ENCODE assay signal across 12 cellular contexts in genomic region chr2:168189835-168190426, GRCh38. TPM values are rescaled to one million over a fixed set of nuclear protein-coding genes. Genes with fewer than 3 reads are reported as not detected.
DNase-seq lines count a peak whose midpoint lies in the region; ATAC-seq and TF ChIP-seq lines count a peak whose summit lies in the region.
"Had no signal": no experiment of that assay in that cellular context is flagged by ENCODE, and none has a peak within 500 bp of the region (broad histone marks: within the 10 kb centered on the region; RNA-seq: fewer than 3 reads in every experiment).

No MANE protein-coding gene starts in this region.

- TF ChIP-seq CTCF in choroid plexus epithelial cell (conservative IDR thresholded peaks at IDR 0.05; ENCODE audit: low read depth, low read length) (no peak), left lung (IDR thresholded peaks at IDR 0.05) (no peak), lower leg skin (IDR thresholded peaks at IDR 0.05) (no peak), gastroesophageal sphincter (IDR thresholded peaks at IDR 0.05) (no peak)

- TF ChIP-seq EP300 in gastroesophageal sphincter (IDR thresholded peaks at IDR 0.05), result no peak

- peak overlapping the region; percentile 87 for H3K4me2 ChIP-seq in BLaER1

- H3K4me1 ChIP-seq in BLaER1, result peaks cover 99% of the 10 kb centered on the region
- peaks cover 24 to 35% of the 10 kb centered on the region in 2 donors for H3K4me1 ChIP-seq in left lung
- H3K4me1 ChIP-seq in gastroesophageal sphincter, result peaks cover 5 to 66% (median 13%) of the 10 kb centered on the region in 3 donors

- H3K4me3 ChIP-seq in BLaER1 (no peak overlapping the region), choroid plexus epithelial cell (ENCODE audit: low read depth, low read length) (no peak overlapping the region), left lung (no peak overlapping the region), lower leg skin (ENCODE audit: low read depth, poor library complexity, severe bottlenecking) (no peak overlapping the region), gastroesophageal sphincter (no peak overlapping the region)

- H3K9ac ChIP-seq in BLaER1, result no peak overlapping the region

- WGBS in lower leg skin, 2 donors, result 81 to 90% methylated on average over 7 of the region's 7 CpGs
- 79 to 92% methylated on average over 2 to 5 of the region's 7 CpGs for WGBS in gastroesophageal sphincter (ENCODE audit: low coverage in 1 of 2), 2 donors

- DNase-seq in LHCN-M2 (ENCODE audit: low read depth), result peak; percentile 64
- DNase-seq in choroid plexus epithelial cell (ENCODE audit: low read depth), result peak; percentile 58
- DNase-seq in left lung, result no peak
- no peak for DNase-seq in lower leg skin (ENCODE audit: low spot score in 2 of 2)
- DNase-seq: activated naive CD8-positive, alpha-beta T cell treated with anti-CD3 and anti-CD28 coated beads, Interleukin-2, amount 50 U/mL, for 24 hours; endodermal cell; KBM-7 had no signal

- TF ChIP-seq POLR2A in lower leg skin (IDR thresholded peaks at IDR 0.05), result no peak
- TF ChIP-seq POLR2A in gastroesophageal sphincter (IDR thresholded peaks at IDR 0.05), result no peak

- H3K27ac ChIP-seq in BLaER1 (peak overlapping the region; percentile 28), left lung (no peak overlapping the region), gastroesophageal sphincter (no peak overlapping the region)

- intact Hi-C loops in left lung (cut with DNase I) (no loop called here), lower leg skin (cut with DNase I; ENCODE audit: low total_unique reads) (no loop called here)

- H3K27me3 ChIP-seq in BLaER1 (no peaks in the 10 kb centered on the region), left lung (no peaks in the 10 kb centered on the region), gastroesophageal sphincter (no peaks in the 10 kb centered on the region)

- peak; percentile 60 for ATAC-seq in left lung
- ATAC-seq in GM18909 (IDR thresholded peaks at IDR 0.05; ENCODE audit: poor library complexity, unreplicated experiment), result no peak
- no peak for ATAC-seq in gastroesophageal sphincter
- no peak for ATAC-seq in GM19395 (IDR thresholded peaks at IDR 0.05; ENCODE audit: unreplicated experiment)
- ATAC-seq: activated naive CD8-positive, alpha-beta T cell treated with anti-CD3 and anti-CD28 coated beads, Interleukin-2, amount 50 U/mL, for 24 hours; stimulated activated effector memory CD8-positive, alpha-beta T cell treated with anti-CD3 and anti-CD28 coated beads, Interleukin-12 subunit alpha, Interleukin-12 subunit beta, amount 100 ng/mL, for 72 hours had no signal

- H4K20me1 ChIP-seq in BLaER1, result peaks cover 71% of the 10 kb centered on the region

- H3K36me3 ChIP-seq in BLaER1, result peaks cover 27% of the 10 kb centered on the region
- H3K36me3 ChIP-seq in left lung, result no peaks in the 10 kb centered on the region
- no peaks in the 10 kb centered on the region for H3K36me3 ChIP-seq in gastroesophageal sphincter

- H3K9me3 ChIP-seq in BLaER1 (no peaks in the 10 kb centered on the region), left lung (no peaks in the 10 kb centered on the region), gastroesophageal sphincter (no peaks in the 10 kb centered on the region)

RNA-seq across cellular contexts. Expression of gene STK39, which starts 57.5 kb away (rescaled TPM):
- total RNA-seq in LHCN-M2 (2014; rRNA removed), result 31.0 and 35.3 TPM in 2 replicates
- 20.1 TPM for polyA plus RNA-seq in LHCN-M2 (2012)
- total RNA-seq in left lung, result 10 to 100 TPM; 15.7 to 28.6 TPM
- 10 to 100 TPM in 3 of 4 donors, 1 to 10 TPM in 1; 8.9 to 28.3 (median 14.5) TPM for total RNA-seq in lower leg skin
- 10 to 100 TPM; 35.3 to 58.0 (median 47.0) TPM for total RNA-seq in gastroesophageal sphincter

Comparison
In these comparisons a context has a peak if more than half of its experiments do, and no peak if none do; other contexts are left out.
1. DNase-seq: peak in LHCN-M2 (single experiment) and choroid plexus epithelial cell (single experiment); none in left lung (0 of 2) and lower leg skin (0 of 2).